In the genomic region with DNA sequence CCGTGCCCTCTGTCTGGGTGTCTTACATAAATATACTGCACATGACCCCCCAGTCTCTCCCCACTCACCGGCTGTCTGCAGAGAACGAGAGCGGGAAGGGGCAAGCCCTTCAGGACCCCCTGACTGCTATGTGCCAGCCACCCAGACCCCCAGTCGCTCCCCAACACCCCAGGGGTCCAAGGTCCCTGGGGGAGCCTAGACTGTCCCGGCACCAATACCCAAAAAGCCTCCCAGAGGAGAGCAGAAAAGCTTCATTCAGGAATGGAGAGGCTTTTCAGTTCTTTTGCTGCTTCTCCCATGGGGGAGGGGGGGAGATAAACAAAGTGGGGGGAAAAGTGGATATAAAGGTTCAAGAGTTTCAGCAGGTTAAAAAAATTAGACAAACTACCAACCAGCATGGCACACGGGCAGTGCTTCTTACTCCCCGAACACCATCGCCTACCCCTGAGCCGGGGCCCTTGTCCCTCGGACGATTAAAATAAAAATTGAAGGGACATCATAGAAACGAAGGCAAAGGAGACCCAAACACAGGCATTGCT, we compare ENCODE assay signal across 1 cellular context.
A peak's percentile ranks its signal among the peaks of the same experiment; 100 is the strongest.
TF ChIP-seq lines count a peak whose summit lies in the region.

No MANE protein-coding gene starts in this region.

TF ChIP-seq in HepG2, 621 proteins besides CTCF, POLR2A, EP300 and RAD21 (continues in another document):
- TF ChIP-seq RAD51 (IDR thresholded peaks at IDR 0.05; ENCODE audit: borderline replicate concordance) (no peak), NR2C2 (CRISPR knock-in tag; IDR thresholded peaks at IDR 0.05; ENCODE audit: borderline replicate concordance) (0 out of 2 replicates have a peak, but pooled peaks have one; percentile 20), ZNF33B (CRISPR knock-in tag; IDR thresholded peaks at IDR 0.05) (no peak), MAFG (CRISPR knock-in tag; IDR thresholded peaks at IDR 0.05) (no peak), ZNF569 (CRISPR knock-in tag; IDR thresholded peaks at IDR 0.05; ENCODE audit: borderline replicate concordance) (no peak), YEATS4 (CRISPR knock-in tag; IDR thresholded peaks at IDR 0.05; ENCODE audit: borderline replicate concordance) (peak; percentile 6; the same call in 1 of the 2 replicates), RBAK (CRISPR knock-in tag; IDR thresholded peaks at IDR 0.05) (no peak), PAF1 (CRISPR knock-in tag; IDR thresholded peaks at IDR 0.05) (no peak), ZNF619 (CRISPR knock-in tag; IDR thresholded peaks at IDR 0.05) (no peak), ZNF644 (CRISPR knock-in tag; IDR thresholded peaks at IDR 0.05; ENCODE audit: low read depth) (no peak), EHMT2 (IDR thresholded peaks at IDR 0.05; ENCODE audit: borderline replicate concordance, low read depth, low read length) (no peak), ZBTB21 (CRISPR knock-in tag; IDR thresholded peaks at IDR 0.05) (no peak), SRSF1 (optimal IDR thresholded peaks at IDR 0.05; ENCODE audit: low read depth, low read length) (peak; percentile 43), TGIF2 (CRISPR knock-in tag; IDR thresholded peaks at IDR 0.05) (no peak), YY1 (IDR thresholded peaks at IDR 0.05; ENCODE audit: insufficient read depth, insufficient replicate concordance, low read depth, low read length) (no peak), ZNF501 (CRISPR knock-in tag; IDR thresholded peaks at IDR 0.05) (no peak), MED1 (CRISPR knock-in tag; IDR thresholded peaks at IDR 0.05) (no peak), HNRNPK (IDR thresholded peaks at IDR 0.05; ENCODE audit: low read depth, low read length, poor library complexity, severe bottlenecking) (no peak), DPF2 (CRISPR knock-in tag; IDR thresholded peaks at IDR 0.05; ENCODE audit: borderline replicate concordance, low read depth) (no peak), GATAD2A (CRISPR knock-in tag; IDR thresholded peaks at IDR 0.05) (no peak), ZNF766 (CRISPR knock-in tag; IDR thresholded peaks at IDR 0.05; ENCODE audit: borderline replicate concordance) (no peak), U2AF2 (IDR thresholded peaks at IDR 0.05; ENCODE audit: low read depth, low read length) (no peak), ZNF557 (CRISPR knock-in tag; IDR thresholded peaks at IDR 0.05) (no peak), ZNF577 (CRISPR knock-in tag; IDR thresholded peaks at IDR 0.05; ENCODE audit: borderline replicate concordance, low read depth) (no peak), MIER2 (CRISPR knock-in tag; IDR thresholded peaks at IDR 0.05) (no peak), KDM1A (CRISPR knock-in tag; IDR thresholded peaks at IDR 0.05) (no peak), SOX6 (IDR thresholded peaks at IDR 0.05) (no peak), SOX6 (CRISPR knock-in tag; IDR thresholded peaks at IDR 0.05) (no peak), FOXA3 (CRISPR knock-in tag; IDR thresholded peaks at IDR 0.05) (no peak), RBM39 (IDR thresholded peaks at IDR 0.05; ENCODE audit: low read depth, low read length, poor library complexity, severe bottlenecking) (no peak), ZNF720 (CRISPR knock-in tag; IDR thresholded peaks at IDR 0.05) (no peak), ZSCAN29 (CRISPR knock-in tag; conservative IDR thresholded peaks at IDR 0.05) (0 out of 2 replicates have a peak, but pooled peaks have one; percentile 30), CAMTA2 (CRISPR knock-in tag; IDR thresholded peaks at IDR 0.05; ENCODE audit: borderline replicate concordance) (no peak), ZNF382 (CRISPR knock-in tag; IDR thresholded peaks at IDR 0.05; ENCODE audit: borderline replicate concordance) (no peak), POLR2G (IDR thresholded peaks at IDR 0.05; ENCODE audit: low read depth, low read length) (no peak), PAX8 (CRISPR knock-in tag; IDR thresholded peaks at IDR 0.05; ENCODE audit: borderline replicate concordance) (no peak), ZNF567 (CRISPR knock-in tag; IDR thresholded peaks at IDR 0.05; ENCODE audit: borderline replicate concordance) (no peak), ASH2L (IDR thresholded peaks at IDR 0.05; ENCODE audit: insufficient read length, low read depth, low read length) (no peak), ZZZ3 (CRISPR knock-in tag; IDR thresholded peaks at IDR 0.05; ENCODE audit: borderline replicate concordance) (0 out of 2 replicates have a peak, but pooled peaks have one; percentile 35), ARNTL (CRISPR knock-in tag; IDR thresholded peaks at IDR 0.05) (0 out of 2 replicates have a peak, but pooled peaks have one; percentile 38), CBX5 (CRISPR knock-in tag; IDR thresholded peaks at IDR 0.05; ENCODE audit: borderline replicate concordance) (no peak), MTF2 (CRISPR knock-in tag; IDR thresholded peaks at IDR 0.05; ENCODE audit: borderline replicate concordance) (no peak), PCBP2 (optimal IDR thresholded peaks at IDR 0.05; ENCODE audit: low read depth, low read length, poor library complexity, severe bottlenecking) (peak; percentile 18), JUND (CRISPR knock-in tag; IDR thresholded peaks at IDR 0.05) (no peak)
- TF ChIP-seq, protein P1, sequence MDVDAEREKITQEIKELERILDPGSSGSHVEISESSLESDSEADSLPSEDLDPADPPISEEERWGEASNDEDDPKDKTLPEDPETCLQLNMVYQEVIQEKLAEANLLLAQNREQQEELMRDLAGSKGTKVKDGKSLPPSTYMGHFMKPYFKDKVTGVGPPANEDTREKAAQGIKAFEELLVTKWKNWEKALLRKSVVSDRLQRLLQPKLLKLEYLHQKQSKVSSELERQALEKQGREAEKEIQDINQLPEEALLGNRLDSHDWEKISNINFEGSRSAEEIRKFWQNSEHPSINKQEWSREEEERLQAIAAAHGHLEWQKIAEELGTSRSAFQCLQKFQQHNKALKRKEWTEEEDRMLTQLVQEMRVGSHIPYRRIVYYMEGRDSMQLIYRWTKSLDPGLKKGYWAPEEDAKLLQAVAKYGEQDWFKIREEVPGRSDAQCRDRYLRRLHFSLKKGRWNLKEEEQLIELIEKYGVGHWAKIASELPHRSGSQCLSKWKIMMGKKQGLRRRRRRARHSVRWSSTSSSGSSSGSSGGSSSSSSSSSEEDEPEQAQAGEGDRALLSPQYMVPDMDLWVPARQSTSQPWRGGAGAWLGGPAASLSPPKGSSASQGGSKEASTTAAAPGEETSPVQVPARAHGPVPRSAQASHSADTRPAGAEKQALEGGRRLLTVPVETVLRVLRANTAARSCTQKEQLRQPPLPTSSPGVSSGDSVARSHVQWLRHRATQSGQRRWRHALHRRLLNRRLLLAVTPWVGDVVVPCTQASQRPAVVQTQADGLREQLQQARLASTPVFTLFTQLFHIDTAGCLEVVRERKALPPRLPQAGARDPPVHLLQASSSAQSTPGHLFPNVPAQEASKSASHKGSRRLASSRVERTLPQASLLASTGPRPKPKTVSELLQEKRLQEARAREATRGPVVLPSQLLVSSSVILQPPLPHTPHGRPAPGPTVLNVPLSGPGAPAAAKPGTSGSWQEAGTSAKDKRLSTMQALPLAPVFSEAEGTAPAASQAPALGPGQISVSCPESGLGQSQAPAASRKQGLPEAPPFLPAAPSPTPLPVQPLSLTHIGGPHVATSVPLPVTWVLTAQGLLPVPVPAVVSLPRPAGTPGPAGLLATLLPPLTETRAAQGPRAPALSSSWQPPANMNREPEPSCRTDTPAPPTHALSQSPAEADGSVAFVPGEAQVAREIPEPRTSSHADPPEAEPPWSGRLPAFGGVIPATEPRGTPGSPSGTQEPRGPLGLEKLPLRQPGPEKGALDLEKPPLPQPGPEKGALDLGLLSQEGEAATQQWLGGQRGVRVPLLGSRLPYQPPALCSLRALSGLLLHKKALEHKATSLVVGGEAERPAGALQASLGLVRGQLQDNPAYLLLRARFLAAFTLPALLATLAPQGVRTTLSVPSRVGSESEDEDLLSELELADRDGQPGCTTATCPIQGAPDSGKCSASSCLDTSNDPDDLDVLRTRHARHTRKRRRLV (CRISPR knock-in tag; IDR thresholded peaks at IDR 0.05): 0 out of 2 replicates have a peak, but pooled peaks have one; percentile 23
- TF ChIP-seq, protein P2, sequence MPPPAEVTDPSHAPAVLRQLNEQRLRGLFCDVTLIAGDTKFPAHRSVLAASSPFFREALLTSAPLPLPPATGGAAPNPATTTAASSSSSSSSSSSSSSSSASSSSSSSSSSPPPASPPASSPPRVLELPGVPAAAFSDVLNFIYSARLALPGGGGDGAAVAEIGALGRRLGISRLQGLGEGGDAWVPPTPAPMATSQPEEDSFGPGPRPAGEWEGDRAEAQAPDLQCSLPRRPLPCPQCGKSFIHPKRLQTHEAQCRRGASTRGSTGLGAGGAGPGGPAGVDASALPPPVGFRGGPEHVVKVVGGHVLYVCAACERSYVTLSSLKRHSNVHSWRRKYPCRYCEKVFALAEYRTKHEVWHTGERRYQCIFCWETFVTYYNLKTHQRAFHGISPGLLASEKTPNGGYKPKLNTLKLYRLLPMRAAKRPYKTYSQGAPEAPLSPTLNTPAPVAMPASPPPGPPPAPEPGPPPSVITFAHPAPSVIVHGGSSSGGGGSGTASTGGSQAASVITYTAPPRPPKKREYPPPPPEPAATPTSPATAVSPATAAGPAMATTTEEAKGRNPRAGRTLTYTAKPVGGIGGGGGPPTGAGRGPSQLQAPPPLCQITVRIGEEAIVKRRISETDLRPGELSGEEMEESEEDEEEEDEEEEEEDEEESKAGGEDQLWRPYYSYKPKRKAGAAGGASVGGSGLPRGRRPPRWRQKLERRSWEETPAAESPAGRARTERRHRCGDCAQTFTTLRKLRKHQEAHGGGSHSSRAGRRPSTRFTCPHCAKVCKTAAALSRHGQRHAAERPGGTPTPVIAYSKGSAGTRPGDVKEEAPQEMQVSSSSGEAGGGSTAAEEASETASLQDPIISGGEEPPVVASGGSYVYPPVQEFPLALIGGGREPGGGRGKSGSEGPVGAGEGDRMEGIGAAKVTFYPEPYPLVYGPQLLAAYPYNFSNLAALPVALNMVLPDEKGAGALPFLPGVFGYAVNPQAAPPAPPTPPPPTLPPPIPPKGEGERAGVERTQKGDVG (CRISPR knock-in tag; IDR thresholded peaks at IDR 0.05; ENCODE audit: borderline replicate concordance): no peak
- TF ChIP-seq, protein P3, sequence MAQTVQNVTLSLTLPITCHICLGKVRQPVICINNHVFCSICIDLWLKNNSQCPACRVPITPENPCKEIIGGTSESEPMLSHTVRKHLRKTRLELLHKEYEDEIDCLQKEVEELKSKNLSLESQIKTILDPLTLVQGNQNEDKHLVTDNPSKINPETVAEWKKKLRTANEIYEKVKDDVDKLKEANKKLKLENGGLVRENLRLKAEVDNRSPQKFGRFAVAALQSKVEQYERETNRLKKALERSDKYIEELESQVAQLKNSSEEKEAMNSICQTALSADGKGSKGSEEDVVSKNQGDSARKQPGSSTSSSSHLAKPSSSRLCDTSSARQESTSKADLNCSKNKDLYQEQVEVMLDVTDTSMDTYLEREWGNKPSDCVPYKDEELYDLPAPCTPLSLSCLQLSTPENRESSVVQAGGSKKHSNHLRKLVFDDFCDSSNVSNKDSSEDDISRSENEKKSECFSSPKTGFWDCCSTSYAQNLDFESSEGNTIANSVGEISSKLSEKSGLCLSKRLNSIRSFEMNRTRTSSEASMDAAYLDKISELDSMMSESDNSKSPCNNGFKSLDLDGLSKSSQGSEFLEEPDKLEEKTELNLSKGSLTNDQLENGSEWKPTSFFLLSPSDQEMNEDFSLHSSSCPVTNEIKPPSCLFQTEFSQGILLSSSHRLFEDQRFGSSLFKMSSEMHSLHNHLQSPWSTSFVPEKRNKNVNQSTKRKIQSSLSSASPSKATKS (CRISPR knock-in tag; IDR thresholded peaks at IDR 0.05): no peak
- TF ChIP-seq, protein P4, sequence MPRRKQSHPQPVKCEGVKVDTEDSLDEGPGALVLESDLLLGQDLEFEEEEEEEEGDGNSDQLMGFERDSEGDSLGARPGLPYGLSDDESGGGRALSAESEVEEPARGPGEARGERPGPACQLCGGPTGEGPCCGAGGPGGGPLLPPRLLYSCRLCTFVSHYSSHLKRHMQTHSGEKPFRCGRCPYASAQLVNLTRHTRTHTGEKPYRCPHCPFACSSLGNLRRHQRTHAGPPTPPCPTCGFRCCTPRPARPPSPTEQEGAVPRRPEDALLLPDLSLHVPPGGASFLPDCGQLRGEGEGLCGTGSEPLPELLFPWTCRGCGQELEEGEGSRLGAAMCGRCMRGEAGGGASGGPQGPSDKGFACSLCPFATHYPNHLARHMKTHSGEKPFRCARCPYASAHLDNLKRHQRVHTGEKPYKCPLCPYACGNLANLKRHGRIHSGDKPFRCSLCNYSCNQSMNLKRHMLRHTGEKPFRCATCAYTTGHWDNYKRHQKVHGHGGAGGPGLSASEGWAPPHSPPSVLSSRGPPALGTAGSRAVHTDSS (CRISPR knock-in tag; conservative IDR thresholded peaks at IDR 0.05): no peak
- TF ChIP-seq, protein P5, sequence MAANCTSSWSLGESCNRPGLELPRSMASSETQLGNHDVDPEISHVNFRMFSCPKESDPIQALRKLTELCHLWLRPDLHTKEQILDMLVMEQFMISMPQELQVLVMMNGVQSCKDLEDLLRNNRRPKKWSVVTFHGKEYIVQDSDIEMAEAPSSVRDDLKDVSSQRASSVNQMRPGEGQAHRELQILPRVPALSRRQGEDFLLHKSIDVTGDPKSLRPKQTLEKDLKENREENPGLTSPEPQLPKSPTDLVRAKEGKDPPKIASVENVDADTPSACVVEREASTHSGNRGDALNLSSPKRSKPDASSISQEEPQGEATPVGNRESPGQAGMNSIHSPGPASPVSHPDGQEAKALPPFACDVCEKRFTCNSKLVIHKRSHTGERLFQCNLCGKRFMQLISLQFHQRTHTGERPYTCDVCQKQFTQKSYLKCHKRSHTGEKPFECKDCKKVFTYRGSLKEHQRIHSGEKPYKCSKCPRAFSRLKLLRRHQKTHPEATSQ (CRISPR knock-in tag; IDR thresholded peaks at IDR 0.05; ENCODE audit: borderline replicate concordance): no peak
- TF ChIP-seq, protein P6, sequence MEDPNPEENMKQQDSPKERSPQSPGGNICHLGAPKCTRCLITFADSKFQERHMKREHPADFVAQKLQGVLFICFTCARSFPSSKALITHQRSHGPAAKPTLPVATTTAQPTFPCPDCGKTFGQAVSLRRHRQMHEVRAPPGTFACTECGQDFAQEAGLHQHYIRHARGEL (CRISPR knock-in tag; IDR thresholded peaks at IDR 0.05): no peak
- TF ChIP-seq, protein P7, sequence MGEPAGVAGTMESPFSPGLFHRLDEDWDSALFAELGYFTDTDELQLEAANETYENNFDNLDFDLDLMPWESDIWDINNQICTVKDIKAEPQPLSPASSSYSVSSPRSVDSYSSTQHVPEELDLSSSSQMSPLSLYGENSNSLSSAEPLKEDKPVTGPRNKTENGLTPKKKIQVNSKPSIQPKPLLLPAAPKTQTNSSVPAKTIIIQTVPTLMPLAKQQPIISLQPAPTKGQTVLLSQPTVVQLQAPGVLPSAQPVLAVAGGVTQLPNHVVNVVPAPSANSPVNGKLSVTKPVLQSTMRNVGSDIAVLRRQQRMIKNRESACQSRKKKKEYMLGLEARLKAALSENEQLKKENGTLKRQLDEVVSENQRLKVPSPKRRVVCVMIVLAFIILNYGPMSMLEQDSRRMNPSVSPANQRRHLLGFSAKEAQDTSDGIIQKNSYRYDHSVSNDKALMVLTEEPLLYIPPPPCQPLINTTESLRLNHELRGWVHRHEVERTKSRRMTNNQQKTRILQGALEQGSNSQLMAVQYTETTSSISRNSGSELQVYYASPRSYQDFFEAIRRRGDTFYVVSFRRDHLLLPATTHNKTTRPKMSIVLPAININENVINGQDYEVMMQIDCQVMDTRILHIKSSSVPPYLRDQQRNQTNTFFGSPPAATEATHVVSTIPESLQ (CRISPR knock-in tag; conservative IDR thresholded peaks at IDR 0.05): no peak
- TF ChIP-seq, protein P8, sequence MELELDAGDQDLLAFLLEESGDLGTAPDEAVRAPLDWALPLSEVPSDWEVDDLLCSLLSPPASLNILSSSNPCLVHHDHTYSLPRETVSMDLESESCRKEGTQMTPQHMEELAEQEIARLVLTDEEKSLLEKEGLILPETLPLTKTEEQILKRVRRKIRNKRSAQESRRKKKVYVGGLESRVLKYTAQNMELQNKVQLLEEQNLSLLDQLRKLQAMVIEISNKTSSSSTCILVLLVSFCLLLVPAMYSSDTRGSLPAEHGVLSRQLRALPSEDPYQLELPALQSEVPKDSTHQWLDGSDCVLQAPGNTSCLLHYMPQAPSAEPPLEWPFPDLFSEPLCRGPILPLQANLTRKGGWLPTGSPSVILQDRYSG (CRISPR knock-in tag; IDR thresholded peaks at IDR 0.05): no peak
